In genomic region chr15:67174864-67175573, GRCh38 we compare ENCODE assay signal across 8 cellular contexts.
DNase-seq lines count a peak whose midpoint lies in the region; ATAC-seq and TF ChIP-seq lines count a peak whose summit lies in the region.

No MANE protein-coding gene starts in this region.

- H3K79me2 ChIP-seq in PC-9 (ENCODE audit: low read depth): peaks cover 66% of the 10 kb centered on the region

- H3K36me3 Mint-ChIP-seq in endodermal cell (ENCODE audit: low read depth): no peaks in the 10 kb centered on the region

- no peaks in the 10 kb centered on the region for H3K9me2 ChIP-seq in PC-9 (ENCODE audit: insufficient read depth)

- H3K27ac Mint-ChIP-seq in endodermal cell: no peak overlapping the region

- H3K27me3 Mint-ChIP-seq in endodermal cell (ENCODE audit: insufficient read depth): peaks cover 31% of the 10 kb centered on the region

- no peak overlapping the region for H3K4me3 ChIP-seq in PC-9
- no peak overlapping the region for H3K4me3 ChIP-seq in endodermal cell (ENCODE audit: low read length)
- H3K4me3 ChIP-seq in retinal pigment epithelial cell (ENCODE audit: low read length): no peak overlapping the region

- H3K4me1 ChIP-seq in PC-9 (replicated peaks; ENCODE audit: insufficient read depth) (peaks cover 60% of the 10 kb centered on the region), endodermal cell (ENCODE audit: control insufficient read depth, insufficient read depth, low read length) (peaks cover 20% of the 10 kb centered on the region)

- H3K4me2 ChIP-seq in PC-9: peak overlapping the region; percentile 48

- H3K36me3 ChIP-seq in PC-9 (ENCODE audit: low read depth) (peaks cover 20% of the 10 kb centered on the region), endodermal cell (ENCODE audit: control insufficient read depth, insufficient read depth, low read length) (peaks cover 36% of the 10 kb centered on the region)

- no peak overlapping the region for H2AFZ ChIP-seq in PC-9

- H3K9ac ChIP-seq in endodermal cell (ENCODE audit: extremely low read depth, low read length, poor library complexity, severe bottlenecking): no peak overlapping the region

- 80 to 90% methylated on average over 5 to 9 of the region's 9 CpGs for WGBS in endodermal cell (ENCODE audit: insufficient coverage in 1 of 2, insufficient read length in 1 of 2), 2 experiments

- peaks cover 82% of the 10 kb centered on the region for H3F3A ChIP-seq in PC-9 (ENCODE audit: insufficient read depth, low read depth)

- H3K9me3 ChIP-seq in PC-9 (ENCODE audit: insufficient read depth, low read depth): no peaks in the 10 kb centered on the region
- no peaks in the 10 kb centered on the region for H3K9me3 ChIP-seq in endodermal cell (ENCODE audit: control insufficient read depth, low read length)

- peak; percentile 42 for DNase-seq in GM10248 (ENCODE audit: extremely low spot score)
- DNase-seq in PC-9: peak; percentile 79 to 92
- DNase-seq in endodermal cell: peak; percentile 69
- DNase-seq in retinal pigment epithelial cell (ENCODE audit: low read depth): peak; percentile 87
- DNase-seq in cortex of kidney (lab: John Stamatoyannopoulos, UW): no peak

- H4K20me1 ChIP-seq in PC-9 (ENCODE audit: insufficient read depth): no peaks in the 10 kb centered on the region

- peak overlapping the region; percentile 85 for H3K27ac ChIP-seq in PC-9
- no peak overlapping the region for H3K27ac ChIP-seq in endodermal cell (ENCODE audit: low read depth, low read length)

- no peak for TF ChIP-seq CTCF in GM10248 (IDR thresholded peaks at IDR 0.05; ENCODE audit: control extremely low read depth, extremely low read depth, low read depth, missing control alignments)
- TF ChIP-seq CTCF in PC-9 (conservative IDR thresholded peaks at IDR 0.05): no peak
- no peak for TF ChIP-seq CTCF in endodermal cell (conservative IDR thresholded peaks at IDR 0.05)
- no peak for TF ChIP-seq CTCF in retinal pigment epithelial cell (conservative IDR thresholded peaks at IDR 0.05; ENCODE audit: low read depth, low read length)

- no TSS peak for BruUV-seq in PC-9 (replicated peaks; lab: Mats Ljungman, UMichigan)

- ATAC-seq in GM21526 (IDR thresholded peaks at IDR 0.05; ENCODE audit: low FRiP score, unreplicated experiment) (no peak), GM18498 (IDR thresholded peaks at IDR 0.05; ENCODE audit: unreplicated experiment) (no peak), HG02973 (IDR thresholded peaks at IDR 0.05; ENCODE audit: unreplicated experiment) (no peak)

- H3K4me1 Mint-ChIP-seq in endodermal cell: peaks cover 33% of the 10 kb centered on the region

- intact Hi-C loops in PC-9 (cut with micrococcal nuclease; ENCODE audit: unreplicated experiment): loop anchor here (5.0 kb wide), 1 partner anchor 228 kb away; no protein-coding TSS in a partner anchor

- CTCF ChIA-PET in GM10248 (lab: Yijun Ruan, JAX) (interaction anchor here (0.9 kb wide), 1 partner anchor 28 kb away, joined by 3 read pairs; no protein-coding TSS in a partner anchor), PC-9 (lab: Charles Lee) (interaction anchor here (0.6 kb wide), 1 partner anchor 42 kb away, joined by 6 read pairs; no protein-coding TSS in a partner anchor)

- POLR2A ChIA-PET in GM10248 (lab: Yijun Ruan, JAX) (no interaction called here), PC-9 (lab: Charles Lee; ENCODE audit: unreplicated experiment) (interaction anchor here (0.6 to 0.8 kb wide), 5 partner anchors 69 to 603 kb away, joined by 3 to 4 read pairs (median 3); no protein-coding TSS in a partner anchor)

- H3K27me3 ChIP-seq in PC-9 (ENCODE audit: insufficient read depth, low read depth) (no peaks in the 10 kb centered on the region), endodermal cell (ENCODE audit: control insufficient read depth, insufficient read depth, low read length, poor library complexity, severe bottlenecking) (no peaks in the 10 kb centered on the region)

- H3K9me3 Mint-ChIP-seq in endodermal cell: no peaks in the 10 kb centered on the region

- H3K4me3 Mint-ChIP-seq in endodermal cell: no peak overlapping the region
